In the genomic region with DNA sequence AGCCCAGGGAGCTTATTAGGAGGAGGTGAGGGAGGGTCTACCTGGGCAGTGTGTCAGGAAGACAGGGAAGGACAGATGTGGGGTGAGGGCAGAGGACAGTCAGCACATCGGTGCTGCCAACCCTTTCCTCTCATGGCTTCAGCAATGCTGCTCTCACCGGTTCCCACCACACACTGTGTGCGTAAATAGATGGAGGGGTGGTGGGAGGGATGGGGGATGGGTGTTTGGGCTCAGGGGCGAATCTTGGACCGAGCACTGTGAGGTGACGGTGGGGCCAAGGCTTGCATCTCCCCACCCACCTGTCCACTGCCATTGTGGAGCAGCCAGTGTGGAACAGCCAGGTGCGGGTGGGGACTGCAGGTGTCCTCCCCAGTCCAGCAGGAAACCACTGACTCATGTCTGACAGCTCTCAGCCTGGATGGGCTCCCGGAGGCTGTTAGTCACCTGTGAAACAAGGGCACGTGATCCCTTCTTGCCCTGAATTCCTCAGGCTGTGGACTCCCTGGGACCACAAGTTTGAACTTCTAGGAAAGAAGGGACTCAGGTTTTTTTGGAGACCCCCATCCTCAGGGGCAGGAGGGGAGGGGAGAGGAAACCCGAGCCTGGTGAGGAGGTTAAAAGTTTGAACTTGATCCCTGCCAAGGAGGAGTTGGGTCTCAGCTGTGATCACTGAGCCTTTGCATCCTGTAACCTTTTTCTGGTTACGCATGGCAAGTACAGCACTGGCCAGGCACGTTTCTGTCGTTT, we compare ENCODE assay signal across 1 cellular context.
TF ChIP-seq lines count a peak whose summit lies in the region.

No MANE protein-coding gene starts in this region.

TF ChIP-seq in HepG2, 621 proteins besides CTCF, POLR2A, EP300 and RAD21:
- TF ChIP-seq, protein P1, sequence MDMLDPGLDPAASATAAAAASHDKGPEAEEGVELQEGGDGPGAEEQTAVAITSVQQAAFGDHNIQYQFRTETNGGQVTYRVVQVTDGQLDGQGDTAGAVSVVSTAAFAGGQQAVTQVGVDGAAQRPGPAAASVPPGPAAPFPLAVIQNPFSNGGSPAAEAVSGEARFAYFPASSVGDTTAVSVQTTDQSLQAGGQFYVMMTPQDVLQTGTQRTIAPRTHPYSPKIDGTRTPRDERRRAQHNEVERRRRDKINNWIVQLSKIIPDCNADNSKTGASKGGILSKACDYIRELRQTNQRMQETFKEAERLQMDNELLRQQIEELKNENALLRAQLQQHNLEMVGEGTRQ (IDR thresholded peaks at IDR 0.05; ENCODE audit: low read depth, low read length), result peak; percentile 56; the same call in 1 of the 2 replicates
- TF ChIP-seq, protein P1 (CRISPR knock-in tag; IDR thresholded peaks at IDR 0.05; ENCODE audit: borderline replicate concordance), result no peak
- TF ChIP-seq ZNF496 (CRISPR knock-in tag; IDR thresholded peaks at IDR 0.05; ENCODE audit: insufficient replicate concordance) (no peak), BHLHE40 (IDR thresholded peaks at IDR 0.05; ENCODE audit: low read length) (peak; percentile 60; the same call in 1 of the 2 replicates), FOSL1 (CRISPR knock-in tag; IDR thresholded peaks at IDR 0.05; ENCODE audit: borderline replicate concordance) (no peak)
- TF ChIP-seq, protein P2, sequence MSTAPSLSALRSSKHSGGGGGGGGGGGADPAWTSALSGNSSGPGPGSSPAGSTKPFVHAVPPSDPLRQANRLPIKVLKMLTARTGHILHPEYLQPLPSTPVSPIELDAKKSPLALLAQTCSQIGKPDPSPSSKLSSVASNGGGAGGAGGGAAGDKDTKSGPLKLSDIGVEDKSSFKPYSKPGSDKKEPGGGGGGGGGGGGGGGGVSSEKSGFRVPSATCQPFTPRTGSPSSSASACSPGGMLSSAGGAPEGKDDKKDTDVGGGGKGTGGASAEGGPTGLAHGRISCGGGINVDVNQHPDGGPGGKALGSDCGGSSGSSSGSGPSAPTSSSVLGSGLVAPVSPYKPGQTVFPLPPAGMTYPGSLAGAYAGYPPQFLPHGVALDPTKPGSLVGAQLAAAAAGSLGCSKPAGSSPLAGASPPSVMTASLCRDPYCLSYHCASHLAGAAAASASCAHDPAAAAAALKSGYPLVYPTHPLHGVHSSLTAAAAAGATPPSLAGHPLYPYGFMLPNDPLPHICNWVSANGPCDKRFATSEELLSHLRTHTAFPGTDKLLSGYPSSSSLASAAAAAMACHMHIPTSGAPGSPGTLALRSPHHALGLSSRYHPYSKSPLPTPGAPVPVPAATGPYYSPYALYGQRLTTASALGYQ (CRISPR knock-in tag; IDR thresholded peaks at IDR 0.05), result no peak
